ENCODE assay signal across 8 cellular contexts in genomic region chr11:797300-798092, GRCh38. TPM values are rescaled to one million over a fixed set of nuclear protein-coding genes. Genes with fewer than 3 reads are reported as not detected.
DNase-seq lines count a peak whose midpoint lies in the region; ATAC-seq, FAIRE-seq and TF ChIP-seq lines count a peak whose summit lies in the region.

No MANE protein-coding gene starts in this region.

- peaks cover 7% of the 10 kb centered on the region for H3K4me1 ChIP-seq in colonic mucosa
- H3K4me1 ChIP-seq in HepG2 (ENCODE audit: insufficient read depth, low read length): no peaks in the 10 kb centered on the region

- H3K27ac Mint-ChIP-seq in activated CD4-positive, alpha-beta T cell treated with anti-CD3 and anti-CD28 coated beads, Interleukin-2, amount 10 ng/mL, durations not matched to agents 24 days and 14 days: peak overlapping the region; percentile 87

- no peak for TF ChIP-seq CTCF in colonic mucosa (IDR thresholded peaks at IDR 0.05)
- TF ChIP-seq CTCF in HepG2 (CRISPR knock-in tag; IDR thresholded peaks at IDR 0.05): no peak

- peaks cover 4% of the 10 kb centered on the region for H3K79me2 ChIP-seq in HepG2 (ENCODE audit: insufficient read depth, low read length)

- CTCF ChIA-PET in HepG2 (lab: Yijun Ruan, JAX; ENCODE audit: low intra/inter-chr PET ratio, low total read pairs): interaction anchor here (1.2 kb wide), 1 partner anchor 70 kb away, joined by 4 read pairs; no protein-coding TSS in a partner anchor

- H3K4me1 Mint-ChIP-seq in activated CD4-positive, alpha-beta T cell treated with anti-CD3 and anti-CD28 coated beads, Interleukin-2, amount 10 ng/mL, durations not matched to agents 24 days and 14 days: peaks cover 7% of the 10 kb centered on the region

- H3K27me3 ChIP-seq in colonic mucosa (no peaks in the 10 kb centered on the region), HepG2 (ENCODE audit: control insufficient read depth in 1 of 2, insufficient read depth in 2 of 2, low read length in 2 of 2) (no peaks in the 10 kb centered on the region; a peak in 1 of 5 replicates)

- H2AFZ ChIP-seq in HepG2 (ENCODE audit: low read length): no peak overlapping the region

- H3K9me3 Mint-ChIP-seq in activated CD4-positive, alpha-beta T cell treated with anti-CD3 and anti-CD28 coated beads, Interleukin-2, amount 10 ng/mL, durations not matched to agents 24 days and 14 days: no peaks in the 10 kb centered on the region

- FAIRE-seq in HepG2 (lab: Jason Lieb, UNC): peak; percentile 51

- peak; percentile 38 for ATAC-seq in GM19025 (IDR thresholded peaks at IDR 0.05; ENCODE audit: low read depth, unreplicated experiment)
- peak; percentile 43 for ATAC-seq in HG03378 (IDR thresholded peaks at IDR 0.05; ENCODE audit: unreplicated experiment)
- peak; percentile 61 for ATAC-seq in HepG2

- in situ Hi-C loops in HepG2 (cut with HindIII; ENCODE audit: extremely low pct_ligation_motif_present, low pct_unique_long_range_greater_than_20kb): no loop called here

- H3K36me3 ChIP-seq in colonic mucosa (no peaks in the 10 kb centered on the region), HepG2 (replicated peaks in 1 of 2; ENCODE audit: control insufficient read depth in 1 of 2, insufficient read depth in 2 of 2, low read length in 2 of 2) (peaks cover 6% of the 10 kb centered on the region in 2 experiments; a peak in 3 of 5 replicates)

- intact Hi-C loops in activated CD4-positive, alpha-beta T cell treated with anti-CD3 and anti-CD28 coated beads, Interleukin-2, amount 10 ng/mL, durations not matched to agents 24 days and 14 days (cut with micrococcal nuclease): loop anchor here (2.0 to 5.0 kb wide), 5 partner anchors 21 to 290 kb away; partner anchors contain the start of genes DEAF1, GATD1, PHRF1 and RNH1
- intact Hi-C loops in colonic mucosa (cut with DNase I): no loop called here
- intact Hi-C loops in HepG2 (cut with micrococcal nuclease; ENCODE audit: unreplicated experiment): no loop called here

- no peak for TF ChIP-seq EP300 in HepG2 (IDR thresholded peaks at IDR 0.05; ENCODE audit: low read depth in 2 of 2, low read length in 2 of 2)
- TF ChIP-seq EP300 in HepG2 (CRISPR knock-in tag; IDR thresholded peaks at IDR 0.05; ENCODE audit: borderline replicate concordance): no peak

- BruUV-seq in HepG2 (replicated peaks; lab: Mats Ljungman, UMichigan): TSS peak; percentile 42

- TF ChIP-seq POLR2A in HepG2 (IDR thresholded peaks at IDR 0.05; ENCODE audit: insufficient read depth in 1 of 2, low read depth in 2 of 2, low read length in 2 of 2): peak in 1 of 2 experiments; percentile 36; a peak in 1 of 4 replicates

- no peaks in the 10 kb centered on the region for H4K20me1 ChIP-seq in HepG2 (ENCODE audit: insufficient read depth, low read length)

- POLR2A ChIA-PET in HepG2 (lab: Yijun Ruan, JAX): interaction anchor here (0.7 to 5.3 kb wide), 6 partner anchors 8 to 43 kb away, joined by 3 to 44 read pairs (median 26); partner anchors contain the start of genes GATD1, PIDD1, PNPLA2 and RPLP2

- H3K36me3 Mint-ChIP-seq in activated CD4-positive, alpha-beta T cell treated with anti-CD3 and anti-CD28 coated beads, Interleukin-2, amount 10 ng/mL, durations not matched to agents 24 days and 14 days (ENCODE audit: low read depth): peaks cover 16% of the 10 kb centered on the region

- peak overlapping the region; percentile 100 for H3K4me2 ChIP-seq in HepG2 (ENCODE audit: low read depth, low read length)

- H3K4me3 Mint-ChIP-seq in activated CD4-positive, alpha-beta T cell treated with anti-CD3 and anti-CD28 coated beads, Interleukin-2, amount 10 ng/mL, durations not matched to agents 24 days and 14 days: peak overlapping the region; percentile 91

- H3K27me3 Mint-ChIP-seq in activated CD4-positive, alpha-beta T cell treated with anti-CD3 and anti-CD28 coated beads, Interleukin-2, amount 10 ng/mL, durations not matched to agents 24 days and 14 days: no peaks in the 10 kb centered on the region

- H3K9me3 ChIP-seq in colonic mucosa: no peaks in the 10 kb centered on the region
- no peaks in the 10 kb centered on the region for H3K9me3 ChIP-seq in HepG2 (ENCODE audit: low read length)

- DNase-seq in AG08396 (ENCODE audit: low spot score) (peak; percentile 90), NCI-H524 (lab: John Stamatoyannopoulos, UW) (peak; percentile 71 to 88), colonic mucosa (peak; percentile 84), HepG2 (ENCODE audit: low spot score) (peak; percentile 78)
- DNase-seq in activated CD4-positive, alpha-beta T cell treated with anti-CD3 and anti-CD28 coated beads, Interleukin-2, amount 10 ng/mL, durations not matched to agents 24 days and 14 days: peak; percentile 92
- DNase-seq in stimulated activated CD4-positive, alpha-beta T cell treated with anti-CD3 and anti-CD28 coated beads, Interleukin-4, amount 100 ng/mL, for 24 hours: peak; percentile 79

- H3K9ac ChIP-seq in colonic mucosa (ENCODE audit: low read depth in 2 of 2, low read length in 2 of 2): peak overlapping the region; percentile 75 to 86
- peak overlapping the region; percentile 82 for H3K9ac ChIP-seq in HepG2 (ENCODE audit: insufficient read depth, low read depth, low read length)

- 1% methylated on average over 26 of the region's 57 CpGs for WGBS in HepG2 (ENCODE audit: low lambda C conversion rate)

- H3K27ac ChIP-seq in colonic mucosa (peak overlapping the region; percentile 80), HepG2 (ENCODE audit: extremely low read length, insufficient read depth, low read length) (peak overlapping the region; percentile 80)

- no peak for TF ChIP-seq RAD21 in HepG2 (CRISPR knock-in tag; IDR thresholded peaks at IDR 0.05)

- peak overlapping the region; percentile 92 for H3K4me3 ChIP-seq in colonic mucosa
- peak overlapping the region; percentile 70 to 97 (median 94) for H3K4me3 ChIP-seq in HepG2 (replicated peaks in 1 of 3; ENCODE audit: insufficient read depth in 1 of 3, low read depth in 2 of 3, low read length in 3 of 3)

RNA-seq across cellular contexts. Expression of gene SLC25A22, which starts 0.6 kb away (rescaled TPM):
- total RNA-seq in activated CD4-positive, alpha-beta T cell treated with anti-CD3 and anti-CD28 coated beads, Interleukin-2, amount 10 ng/mL, durations not matched to agents 24 days and 14 days: 84.9 and 90.3 TPM in 2 replicates
- total RNA-seq in colonic mucosa (10 to 100 TPM; 31.8 to 37.7 TPM), HepG2 (2016; rRNA removed; fragmentation: Illumina TruSeq; extraction: Trizol) (8.0 and 12.4 TPM in 2 replicates)
- 4.2 and 5.7 TPM in 2 replicates for total RNA-seq in HepG2 (2016; cell fraction: cytosol; rRNA removed; fragmentation: Illumina TruSeq; extraction: Trizol; ENCODE audit: low read depth)
- total RNA-seq in HepG2 (2016; cell fraction: insoluble cytoplasmic fraction; rRNA removed; fragmentation: Illumina TruSeq; extraction: Trizol): 8.0 and 11.4 TPM in 2 replicates
- total RNA-seq in HepG2 (2016; cell fraction: membrane; rRNA removed; fragmentation: Illumina TruSeq; extraction: Trizol): 8.3 and 9.2 TPM in 2 replicates
- total RNA-seq in HepG2 (2016; cell fraction: nucleus; rRNA removed; fragmentation: Illumina TruSeq; extraction: Trizol): 7.7 and 9.2 TPM in 2 replicates
- 19.2 and 20.5 TPM in 2 replicates for polyA plus RNA-seq in HepG2 (2011; rRNA removed)
- 5.9 and 7.9 TPM in 2 replicates for polyA plus RNA-seq in HepG2 (2011; cell fraction: cytosol; rRNA removed)
- polyA plus RNA-seq in HepG2 (2011; cell fraction: nucleus; rRNA removed): 50.3 and 61.9 TPM in 2 replicates
- 7.5 and 11.4 TPM in 2 replicates for polyA plus RNA-seq in HepG2 (2012)
- polyA plus RNA-seq in HepG2 (2016; cell fraction: cytosol; fragmentation: Illumina TruSeq; extraction: Trizol; ENCODE audit: low read depth): 2.6 and 3.7 TPM in 2 replicates
- 13.5 and 14.7 TPM in 2 replicates for polyA plus RNA-seq in HepG2 (2016; cell fraction: insoluble cytoplasmic fraction; fragmentation: Illumina TruSeq; extraction: Trizol; ENCODE audit: low read depth)
- polyA plus RNA-seq in HepG2 (2016; cell fraction: membrane; fragmentation: Illumina TruSeq; extraction: Trizol; ENCODE audit: low read depth): 8.3 and 8.7 TPM in 2 replicates
- 25.5 and 28.7 TPM in 2 replicates for polyA plus RNA-seq in HepG2 (2016; cell fraction: nucleus; fragmentation: Illumina TruSeq; extraction: Trizol; ENCODE audit: insufficient read depth, low read depth)
- polyA minus RNA-seq in HepG2 (2011; rRNA and poly(A)+ RNA removed; ENCODE audit: low replicate concordance): 19.4 and 40.7 TPM in 2 replicates
- polyA minus RNA-seq in HepG2 (2011; cell fraction: cytosol; rRNA and poly(A)+ RNA removed): 8.5 and 14.7 TPM in 2 replicates
- polyA minus RNA-seq in HepG2 (2011; cell fraction: nucleus; rRNA and poly(A)+ RNA removed): 14.9 and 16.0 TPM in 2 replicates

RNA-seq across cellular contexts. Expression of gene PIDD1, which starts 7.5 kb away (rescaled TPM):
- total RNA-seq in activated CD4-positive, alpha-beta T cell treated with anti-CD3 and anti-CD28 coated beads, Interleukin-2, amount 10 ng/mL, durations not matched to agents 24 days and 14 days: 28.9 and 29.6 TPM in 2 replicates
- total RNA-seq in colonic mucosa (10 to 100 TPM; 17.7 to 47.5 TPM), HepG2 (2016; rRNA removed; fragmentation: Illumina TruSeq; extraction: Trizol) (7.9 and 16.0 TPM in 2 replicates)
- total RNA-seq in HepG2 (2016; cell fraction: cytosol; rRNA removed; fragmentation: Illumina TruSeq; extraction: Trizol; ENCODE audit: low read depth): 3.5 and 4.1 TPM in 2 replicates
- 8.8 and 17.2 TPM in 2 replicates for total RNA-seq in HepG2 (2016; cell fraction: insoluble cytoplasmic fraction; rRNA removed; fragmentation: Illumina TruSeq; extraction: Trizol)
- 7.4 and 7.9 TPM in 2 replicates for total RNA-seq in HepG2 (2016; cell fraction: membrane; rRNA removed; fragmentation: Illumina TruSeq; extraction: Trizol)
- 17.2 and 22.2 TPM in 2 replicates for total RNA-seq in HepG2 (2016; cell fraction: nucleus; rRNA removed; fragmentation: Illumina TruSeq; extraction: Trizol)
- 14.3 and 17.7 TPM in 2 replicates for polyA plus RNA-seq in HepG2 (2011; rRNA removed)
- polyA plus RNA-seq in HepG2 (2011; cell fraction: cytosol; rRNA removed): 5.0 and 12.7 TPM in 2 replicates
- polyA plus RNA-seq in HepG2 (2011; cell fraction: nucleus; rRNA removed): 234 and 353 TPM in 2 replicates
- polyA plus RNA-seq in HepG2 (2012): 6.8 and 9.8 TPM in 2 replicates
- polyA plus RNA-seq in HepG2 (2016; cell fraction: cytosol; fragmentation: Illumina TruSeq; extraction: Trizol; ENCODE audit: low read depth): 3.7 and 3.9 TPM in 2 replicates
- polyA plus RNA-seq in HepG2 (2016; cell fraction: insoluble cytoplasmic fraction; fragmentation: Illumina TruSeq; extraction: Trizol; ENCODE audit: low read depth): 12.6 and 15.2 TPM in 2 replicates
- polyA plus RNA-seq in HepG2 (2016; cell fraction: membrane; fragmentation: Illumina TruSeq; extraction: Trizol; ENCODE audit: low read depth): 7.8 and 9.8 TPM in 2 replicates
- polyA plus RNA-seq in HepG2 (2016; cell fraction: nucleus; fragmentation: Illumina TruSeq; extraction: Trizol; ENCODE audit: insufficient read depth, low read depth): 93.2 and 101 TPM in 2 replicates
- 2.9 and 14.9 TPM in 2 replicates for polyA minus RNA-seq in HepG2 (2011; rRNA and poly(A)+ RNA removed; ENCODE audit: low replicate concordance)
- polyA minus RNA-seq in HepG2 (2011; cell fraction: cytosol; rRNA and poly(A)+ RNA removed): 3.4 and 7.0 TPM in 2 replicates
- polyA minus RNA-seq in HepG2 (2011; cell fraction: nucleus; rRNA and poly(A)+ RNA removed): 19.3 TPM in 2 replicates

RNA-seq across cellular contexts. Expression of gene CEND1, which starts 7.6 kb away (rescaled TPM):
- total RNA-seq in activated CD4-positive, alpha-beta T cell treated with anti-CD3 and anti-CD28 coated beads, Interleukin-2, amount 10 ng/mL, durations not matched to agents 24 days and 14 days: 3.8 and 4.2 TPM in 2 replicates
- total RNA-seq in colonic mucosa (under 1 TPM; 0.35 to 0.40 TPM), HepG2 (2016; rRNA removed; fragmentation: Illumina TruSeq; extraction: Trizol) (not detected in 2 replicates)
- not detected in 2 replicates for total RNA-seq in HepG2 (2016; cell fraction: cytosol; rRNA removed; fragmentation: Illumina TruSeq; extraction: Trizol; ENCODE audit: low read depth)
- total RNA-seq in HepG2 (2016; cell fraction: insoluble cytoplasmic fraction; rRNA removed; fragmentation: Illumina TruSeq; extraction: Trizol): not detected in 2 replicates
- not detected in 2 replicates for total RNA-seq in HepG2 (2016; cell fraction: membrane; rRNA removed; fragmentation: Illumina TruSeq; extraction: Trizol)
- not detected in 2 replicates for total RNA-seq in HepG2 (2016; cell fraction: nucleus; rRNA removed; fragmentation: Illumina TruSeq; extraction: Trizol)
- polyA plus RNA-seq in HepG2 (2011; rRNA removed): not detected in 2 replicates
- polyA plus RNA-seq in HepG2 (2011; cell fraction: cytosol; rRNA removed): not detected in 2 replicates
- 0.07 TPM in 1 of 2 replicates, not detected in the other for polyA plus RNA-seq in HepG2 (2011; cell fraction: nucleus; rRNA removed)
- polyA plus RNA-seq in HepG2 (2012): 0.11 TPM in 1 of 2 replicates, not detected in the other
- polyA plus RNA-seq in HepG2 (2016; cell fraction: cytosol; fragmentation: Illumina TruSeq; extraction: Trizol; ENCODE audit: low read depth): not detected in 2 replicates
- not detected in 2 replicates for polyA plus RNA-seq in HepG2 (2016; cell fraction: insoluble cytoplasmic fraction; fragmentation: Illumina TruSeq; extraction: Trizol; ENCODE audit: low read depth)
- polyA plus RNA-seq in HepG2 (2016; cell fraction: membrane; fragmentation: Illumina TruSeq; extraction: Trizol; ENCODE audit: low read depth): not detected in 2 replicates
- not detected in 2 replicates for polyA plus RNA-seq in HepG2 (2016; cell fraction: nucleus; fragmentation: Illumina TruSeq; extraction: Trizol; ENCODE audit: insufficient read depth, low read depth)
- not detected in 2 replicates for polyA minus RNA-seq in HepG2 (2011; rRNA and poly(A)+ RNA removed; ENCODE audit: low replicate concordance)
- polyA minus RNA-seq in HepG2 (2011; cell fraction: cytosol; rRNA and poly(A)+ RNA removed): not detected in 2 replicates
- not detected in 2 replicates for polyA minus RNA-seq in HepG2 (2011; cell fraction: nucleus; rRNA and poly(A)+ RNA removed)

RNA-seq across cellular contexts. Expression of gene RPLP2, which starts 12.3 kb away (rescaled TPM):
- total RNA-seq in activated CD4-positive, alpha-beta T cell treated with anti-CD3 and anti-CD28 coated beads, Interleukin-2, amount 10 ng/mL, durations not matched to agents 24 days and 14 days: 2,367 and 2,377 TPM in 2 replicates
- total RNA-seq in colonic mucosa (1,000 to 10,000 TPM; 2,068 to 2,303 TPM), HepG2 (2016; rRNA removed; fragmentation: Illumina TruSeq; extraction: Trizol) (2,049 and 2,106 TPM in 2 replicates)
- 3,126 and 3,282 TPM in 2 replicates for total RNA-seq in HepG2 (2016; cell fraction: cytosol; rRNA removed; fragmentation: Illumina TruSeq; extraction: Trizol; ENCODE audit: low read depth)
- total RNA-seq in HepG2 (2016; cell fraction: insoluble cytoplasmic fraction; rRNA removed; fragmentation: Illumina TruSeq; extraction: Trizol): 1,870 and 2,048 TPM in 2 replicates
- 3,967 and 4,265 TPM in 2 replicates for total RNA-seq in HepG2 (2016; cell fraction: membrane; rRNA removed; fragmentation: Illumina TruSeq; extraction: Trizol)
- 735 and 852 TPM in 2 replicates for total RNA-seq in HepG2 (2016; cell fraction: nucleus; rRNA removed; fragmentation: Illumina TruSeq; extraction: Trizol)
- polyA plus RNA-seq in HepG2 (2011; rRNA removed): 895 and 978 TPM in 2 replicates
- 1,028 and 2,692 TPM in 2 replicates for polyA plus RNA-seq in HepG2 (2011; cell fraction: cytosol; rRNA removed)
- polyA plus RNA-seq in HepG2 (2011; cell fraction: nucleus; rRNA removed): 723 and 858 TPM in 2 replicates
- 1,506 and 2,284 TPM in 2 replicates for polyA plus RNA-seq in HepG2 (2012)
- polyA plus RNA-seq in HepG2 (2016; cell fraction: cytosol; fragmentation: Illumina TruSeq; extraction: Trizol; ENCODE audit: low read depth): 3,287 and 3,430 TPM in 2 replicates
- 1,412 and 1,584 TPM in 2 replicates for polyA plus RNA-seq in HepG2 (2016; cell fraction: insoluble cytoplasmic fraction; fragmentation: Illumina TruSeq; extraction: Trizol; ENCODE audit: low read depth)
- polyA plus RNA-seq in HepG2 (2016; cell fraction: membrane; fragmentation: Illumina TruSeq; extraction: Trizol; ENCODE audit: low read depth): 3,687 and 3,698 TPM in 2 replicates
- polyA plus RNA-seq in HepG2 (2016; cell fraction: nucleus; fragmentation: Illumina TruSeq; extraction: Trizol; ENCODE audit: insufficient read depth, low read depth): 1,014 and 1,045 TPM in 2 replicates
- polyA minus RNA-seq in HepG2 (2011; rRNA and poly(A)+ RNA removed; ENCODE audit: low replicate concordance): 472 and 1,216 TPM in 2 replicates
- 793 and 848 TPM in 2 replicates for polyA minus RNA-seq in HepG2 (2011; cell fraction: cytosol; rRNA and poly(A)+ RNA removed)
- 188 and 248 TPM in 2 replicates for polyA minus RNA-seq in HepG2 (2011; cell fraction: nucleus; rRNA and poly(A)+ RNA removed)

RNA-seq across cellular contexts. Expression of gene GATD1, which starts 20.2 kb away (rescaled TPM):
- total RNA-seq in activated CD4-positive, alpha-beta T cell treated with anti-CD3 and anti-CD28 coated beads, Interleukin-2, amount 10 ng/mL, durations not matched to agents 24 days and 14 days: 81.7 and 82.2 TPM in 2 replicates
- total RNA-seq in colonic mucosa (10 to 100 TPM; 39.9 to 84.9 TPM), HepG2 (2016; rRNA removed; fragmentation: Illumina TruSeq; extraction: Trizol) (35.8 and 60.5 TPM in 2 replicates)
- total RNA-seq in HepG2 (2016; cell fraction: cytosol; rRNA removed; fragmentation: Illumina TruSeq; extraction: Trizol; ENCODE audit: low read depth): 8.1 and 9.3 TPM in 2 replicates
- total RNA-seq in HepG2 (2016; cell fraction: insoluble cytoplasmic fraction; rRNA removed; fragmentation: Illumina TruSeq; extraction: Trizol): 33.7 and 52.3 TPM in 2 replicates
- 20.6 and 22.3 TPM in 2 replicates for total RNA-seq in HepG2 (2016; cell fraction: membrane; rRNA removed; fragmentation: Illumina TruSeq; extraction: Trizol)
- total RNA-seq in HepG2 (2016; cell fraction: nucleus; rRNA removed; fragmentation: Illumina TruSeq; extraction: Trizol): 42.6 and 48.3 TPM in 2 replicates
- 31.3 and 40.0 TPM in 2 replicates for polyA plus RNA-seq in HepG2 (2011; rRNA removed)
- 18.2 and 31.2 TPM in 2 replicates for polyA plus RNA-seq in HepG2 (2011; cell fraction: cytosol; rRNA removed)
- 244 and 302 TPM in 2 replicates for polyA plus RNA-seq in HepG2 (2011; cell fraction: nucleus; rRNA removed)
- 22.2 and 27.6 TPM in 2 replicates for polyA plus RNA-seq in HepG2 (2012)
- 7.3 and 8.3 TPM in 2 replicates for polyA plus RNA-seq in HepG2 (2016; cell fraction: cytosol; fragmentation: Illumina TruSeq; extraction: Trizol; ENCODE audit: low read depth)
- 29.8 and 37.5 TPM in 2 replicates for polyA plus RNA-seq in HepG2 (2016; cell fraction: insoluble cytoplasmic fraction; fragmentation: Illumina TruSeq; extraction: Trizol; ENCODE audit: low read depth)
- polyA plus RNA-seq in HepG2 (2016; cell fraction: membrane; fragmentation: Illumina TruSeq; extraction: Trizol; ENCODE audit: low read depth): 10.4 and 13.8 TPM in 2 replicates
- 92.6 and 114 TPM in 2 replicates for polyA plus RNA-seq in HepG2 (2016; cell fraction: nucleus; fragmentation: Illumina TruSeq; extraction: Trizol; ENCODE audit: insufficient read depth, low read depth)
- polyA minus RNA-seq in HepG2 (2011; rRNA and poly(A)+ RNA removed; ENCODE audit: low replicate concordance): 20.9 and 51.8 TPM in 2 replicates
- polyA minus RNA-seq in HepG2 (2011; cell fraction: cytosol; rRNA and poly(A)+ RNA removed): 15.0 and 21.0 TPM in 2 replicates
- polyA minus RNA-seq in HepG2 (2011; cell fraction: nucleus; rRNA and poly(A)+ RNA removed): 25.6 and 29.0 TPM in 2 replicates

Comparison
In these comparisons a context has a peak if more than half of its experiments do, and no peak if none do; other contexts are left out.
1. Peak in every context shown above with its lines: DNase-seq, ATAC-seq, H3K4me3 ChIP-seq and H3K27ac ChIP-seq.